In the genomic region with DNA sequence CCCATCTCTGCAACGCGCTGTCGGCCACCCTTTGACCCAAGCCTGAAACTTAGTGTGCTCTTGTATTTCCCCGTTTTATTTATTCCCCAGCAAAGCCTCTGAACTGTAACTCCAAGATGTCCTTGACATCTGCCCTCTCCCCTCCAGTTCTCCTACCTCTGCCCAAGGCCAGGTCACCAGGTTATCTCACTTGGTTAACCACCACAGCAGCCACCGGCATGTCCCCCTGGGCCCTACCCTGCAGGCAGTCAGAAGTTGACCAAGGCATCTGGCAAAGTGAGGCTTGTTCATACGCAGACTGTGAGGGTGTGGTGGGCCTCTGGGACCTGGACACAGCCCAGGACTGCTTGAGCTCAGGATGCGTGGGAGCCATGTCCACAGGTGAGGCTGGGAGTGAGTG, we compare ENCODE assay signal across 17 cellular contexts.
"Had no signal": no experiment of that assay in that cellular context is flagged by ENCODE, and none has a peak within 500 bp of the region (broad histone marks: within the 10 kb centered on the region; RNA-seq: fewer than 3 reads in every experiment).

No MANE protein-coding gene starts in this region.

- H3K36me3 ChIP-seq: heart left ventricle, thyroid gland had no signal

- ATAC-seq: activated CD4-positive, CD25-positive, alpha-beta regulatory T cell treated with anti-CD3 and anti-CD28 coated beads, Interleukin-2, amount 50 U/mL, for 24 hours; activated CD8-positive, alpha-beta memory T cell treated with anti-CD3 and anti-CD28 coated beads, Interleukin-2, amount 10 ng/mL, durations not matched to agents 7 days and 5 days; activated naive CD8-positive, alpha-beta T cell treated with anti-CD3 and anti-CD28 coated beads, Interleukin-2, amount 50 U/mL, for 24 hours; left colon had no signal

- H3K9me3 ChIP-seq: heart left ventricle, thyroid gland had no signal

- H3K4me1 ChIP-seq: thyroid gland had no signal

- H3K27me3 ChIP-seq: body of pancreas, thyroid gland had no signal

- DNase-seq: activated CD4-positive, alpha-beta memory T cell treated with anti-CD3 and anti-CD28 coated beads, Interleukin-2, amount 10 ng/mL, durations not matched to agents 7 days and 5 days; activated CD4-positive, alpha-beta T cell treated with anti-CD3 and anti-CD28 coated beads, Interleukin-2, amount 10 ng/mL, durations not matched to agents 24 days and 14 days; activated CD8-positive, alpha-beta memory T cell treated with anti-CD3 and anti-CD28 coated beads, Interleukin-2, amount 10 ng/mL, durations not matched to agents 7 days and 5 days; activated effector memory CD4-positive, alpha-beta T cell treated with anti-CD3 and anti-CD28 coated beads, Interleukin-2, amount 50 U/mL, for 16 hours; activated naive CD4-positive, alpha-beta T cell treated with anti-CD3 and anti-CD28 coated beads, Interleukin-2, amount 50 U/mL, for 16 hours; activated naive CD8-positive, alpha-beta T cell treated with anti-CD3 and anti-CD28 coated beads, Interleukin-2, amount 50 U/mL, for 24 hours; activated T-cell treated with anti-CD3 and anti-CD28 coated beads for 4 hours; left colon; naive B cell; stimulated activated CD4-positive, alpha-beta T cell treated with anti-CD3 and anti-CD28 coated beads, Interleukin-4, amount 100 ng/mL, for 4 hours; thyroid gland had no signal

- H3K4me3 ChIP-seq: body of pancreas, thyroid gland had no signal

- FAIRE-seq: islet of Langerhans had no signal

- H3K27ac ChIP-seq: body of pancreas, epithelial cell of prostate, thyroid gland, VCaP had no signal
